Comparison of ENCODE assay signal across 8 cellular contexts in the genomic region with DNA sequence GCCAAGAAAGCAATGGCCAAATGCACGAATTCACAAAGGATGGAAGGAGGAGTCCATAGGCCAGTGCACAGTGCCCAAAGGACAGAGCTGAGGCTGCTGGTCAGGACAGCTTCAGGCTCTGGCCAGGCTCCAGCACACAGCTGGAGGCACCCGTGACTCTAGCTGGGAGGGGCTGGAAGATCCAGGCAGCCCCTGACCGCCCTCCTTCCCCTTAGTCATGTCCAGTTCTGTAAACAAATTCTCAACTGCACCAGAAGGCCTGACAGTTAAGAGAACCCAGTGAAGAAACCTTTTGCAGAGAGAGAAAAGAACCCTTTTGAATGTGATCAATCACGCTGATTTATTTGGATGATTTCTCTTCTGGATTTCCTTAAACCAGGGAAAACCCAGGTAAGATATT. TPM values are rescaled to one million over a fixed set of nuclear protein-coding genes. Genes with fewer than 3 reads are reported as not detected.
DNase-seq lines count a peak whose midpoint lies in the region; ATAC-seq and TF ChIP-seq lines count a peak whose summit lies in the region.

No MANE protein-coding gene starts in this region.

- no peak for TF ChIP-seq CTCF in AG04449 (IDR thresholded peaks at IDR 0.05; ENCODE audit: insufficient read depth, low read length, missing control alignments)

- ATAC-seq in HG02798 (IDR thresholded peaks at IDR 0.05; ENCODE audit: poor library complexity, unreplicated experiment) (no peak), GM18907 (IDR thresholded peaks at IDR 0.05; ENCODE audit: unreplicated experiment) (no peak)
- no peak for ATAC-seq in activated CD4-positive, CD25-positive, alpha-beta regulatory T cell treated with anti-CD3 and anti-CD28 coated beads, Interleukin-2, amount 50 U/mL, for 24 hours

- DNase-seq in AG04449 (ENCODE audit: low read depth, low spot score) (peak; percentile 59), NCI-H69 (lab: John Stamatoyannopoulos, UW) (peak; percentile 74), erythroblast (lab: John Stamatoyannopoulos, UW) (peak; percentile 74 to 75), mucosa of gallbladder (ENCODE audit: low spot score) (peak; percentile 76), DMS79 (lab: John Stamatoyannopoulos, UW) (no peak)

- no peak for TF ChIP-seq POLR2A in erythroblast (IDR thresholded peaks at IDR 0.05; ENCODE audit: low read length)

- CTCF ChIA-PET in AG04449 (lab: Yijun Ruan, JAX) = interaction anchor here (1.0 to 1.5 kb wide), 3 partner anchors 15 to 131 kb away, joined by 3 to 5 read pairs (median 3); no protein-coding TSS in a partner anchor

- POLR2A ChIA-PET in AG04449 (lab: Yijun Ruan, JAX) = interaction anchor here (0.7 to 2.2 kb wide), 3 partner anchors 8 to 440 kb away, joined by 3 to 18 read pairs (median 3); a partner anchor contains a TSS

- no peak overlapping the region for H3K4me3 ChIP-seq in AG04449 (ENCODE audit: low read depth, low read length)

RNA-seq across cellular contexts. Expression of a gene that starts 7.7 kb away (rescaled TPM):
- total RNA-seq in mucosa of gallbladder = 250 TPM
